In genomic region chr2:196409376-196409775, GRCh38 we compare ENCODE assay signal across 20 cellular contexts.
A peak's percentile ranks its signal among the peaks of the same experiment; 100 is the strongest.
DNase-seq lines count a peak whose midpoint lies in the region; ATAC-seq, FAIRE-seq and TF ChIP-seq lines count a peak whose summit lies in the region.
"Had no signal": no experiment of that assay in that cellular context is flagged by ENCODE, and none has a peak within 500 bp of the region (broad histone marks: within the 10 kb centered on the region; RNA-seq: fewer than 3 reads in every experiment).

No MANE protein-coding gene starts in this region.

- no peak overlapping the region for H3K4me3 Mint-ChIP-seq in astrocyte (ENCODE audit: unreplicated experiment)
- no peak overlapping the region for H3K4me3 Mint-ChIP-seq in glutamatergic neuron (ENCODE audit: unreplicated experiment)
- H3K4me3 Mint-ChIP-seq: dendritic cell treated with granulocyte-macrophage colony-stimulating factor and Interleukin-4, amounts not matched to agents 40 ng/mL and 50 ng/mL, for 4 days; GM23338; type B pancreatic cell had no signal

- no peak overlapping the region for H3K27ac Mint-ChIP-seq in astrocyte (ENCODE audit: unreplicated experiment)
- no peak overlapping the region for H3K27ac Mint-ChIP-seq in glutamatergic neuron (ENCODE audit: unreplicated experiment)
- H3K27ac Mint-ChIP-seq: dendritic cell treated with granulocyte-macrophage colony-stimulating factor and Interleukin-4, amounts not matched to agents 40 ng/mL and 50 ng/mL, for 4 days; GM23338; type B pancreatic cell had no signal

- no peaks in the 10 kb centered on the region for H3K27me3 ChIP-seq in astrocyte (ENCODE audit: insufficient read depth, low read length)
- H3K27me3 ChIP-seq: body of pancreas, esophagus muscularis mucosa, sigmoid colon had no signal

- in situ Hi-C loops in GM13976 (cut with MboI; ENCODE audit: low sequenced_read_pairs, unreplicated experiment), result no loop called here

- H3K4me2 ChIP-seq in astrocyte (ENCODE audit: low read length), result no peak overlapping the region
- H3K4me2 ChIP-seq: GM23338, SK-N-SH had no signal

- H3K9ac ChIP-seq in astrocyte (ENCODE audit: low read length), result no peak overlapping the region
- H3K9ac ChIP-seq: SK-N-SH had no signal

- TF ChIP-seq CTCF in GM13976 (IDR thresholded peaks at IDR 0.05; ENCODE audit: borderline replicate concordance, control extremely low read depth, extremely low read depth, insufficient read depth, missing control alignments), result no peak
- TF ChIP-seq CTCF in astrocyte (IDR thresholded peaks at IDR 0.05; ENCODE audit: insufficient read depth, low read depth, low read length), result no peak
- TF ChIP-seq CTCF in glutamatergic neuron (IDR thresholded peaks at IDR 0.05; ENCODE audit: partially characterized antibody, unreplicated experiment), result no peak

- no peaks in the 10 kb centered on the region for H3K27me3 Mint-ChIP-seq in astrocyte (ENCODE audit: low read depth, unreplicated experiment)
- H3K27me3 Mint-ChIP-seq in glutamatergic neuron (ENCODE audit: unreplicated experiment), result peaks cover 3% of the 10 kb centered on the region
- H3K27me3 Mint-ChIP-seq: type B pancreatic cell had no signal

- no peak overlapping the region for H2AFZ ChIP-seq in astrocyte (ENCODE audit: low read depth, low read length)
- H2AFZ ChIP-seq: GM23338 had no signal

- DNase-seq in GM13976 (ENCODE audit: low spot score) (peak; percentile 34), GM19239 (ENCODE audit: insufficient read length, low spot score) (no peak), astrocyte (ENCODE audit: low read depth) (peak; percentile 20), COLO668 (lab: John Stamatoyannopoulos, UW; ENCODE audit: unreplicated experiment) (no peak), glutamatergic neuron (no peak), DMS53 (lab: John Stamatoyannopoulos, UW) (no peak)
- no peak for DNase-seq in activated effector memory CD4-positive, alpha-beta T cell treated with anti-CD3 and anti-CD28 coated beads, Interleukin-2, amount 50 U/mL, for 16 hours
- DNase-seq: body of pancreas; kidney glomerular epithelial cell; mucosa of descending colon; NCI-H146; NCI-H446; sigmoid colon; SK-N-SH; stimulated activated CD4-positive, alpha-beta T cell treated with anti-CD3 and anti-CD28 coated beads, Interleukin-4, amount 100 ng/mL, for 4 hours had no signal

- peak; percentile 49 for ATAC-seq in HG02885 (IDR thresholded peaks at IDR 0.05; ENCODE audit: poor library complexity, unreplicated experiment)
- ATAC-seq: body of pancreas, GM23338, mucosa of descending colon had no signal

- peaks cover 10% of the 10 kb centered on the region for H3K4me1 ChIP-seq in astrocyte (ENCODE audit: insufficient read depth, low read length)
- H3K4me1 ChIP-seq: body of pancreas, sigmoid colon had no signal

- H3K9me3 Mint-ChIP-seq in astrocyte (ENCODE audit: unreplicated experiment), result no peaks in the 10 kb centered on the region
- peaks cover 11% of the 10 kb centered on the region for H3K9me3 Mint-ChIP-seq in glutamatergic neuron (ENCODE audit: unreplicated experiment)
- H3K9me3 Mint-ChIP-seq: dendritic cell treated with granulocyte-macrophage colony-stimulating factor and Interleukin-4, amounts not matched to agents 40 ng/mL and 50 ng/mL, for 4 days; GM23338; type B pancreatic cell had no signal

- H3K36me3 ChIP-seq in astrocyte (ENCODE audit: insufficient read depth, low read length), result no peaks in the 10 kb centered on the region
- H3K36me3 ChIP-seq: esophagus muscularis mucosa, sigmoid colon had no signal

- no peaks in the 10 kb centered on the region for H3K79me2 ChIP-seq in astrocyte (ENCODE audit: insufficient read depth, low read length)

- no peaks in the 10 kb centered on the region for H4K20me1 ChIP-seq in astrocyte (ENCODE audit: insufficient read depth, low read length)

- no peaks in the 10 kb centered on the region for H3K9me3 ChIP-seq in astrocyte (ENCODE audit: insufficient read depth, low read depth, low read length)
- H3K9me3 ChIP-seq: body of pancreas, esophagus muscularis mucosa, mucosa of descending colon, sigmoid colon, SK-N-SH had no signal

- H3K4me1 Mint-ChIP-seq in astrocyte (ENCODE audit: low read depth, unreplicated experiment), result peaks cover 15% of the 10 kb centered on the region
- peaks cover 8% of the 10 kb centered on the region for H3K4me1 Mint-ChIP-seq in glutamatergic neuron (ENCODE audit: low read depth, unreplicated experiment)
- H3K4me1 Mint-ChIP-seq: GM23338 had no signal

- H3K4me3 ChIP-seq in astrocyte (ENCODE audit: insufficient read depth, low read depth, low read length), result no peak overlapping the region
- H3K4me3 ChIP-seq: body of pancreas, esophagus muscularis mucosa, GM23338, mucosa of descending colon, sigmoid colon had no signal

- no peaks in the 10 kb centered on the region for H3K36me3 Mint-ChIP-seq in astrocyte (ENCODE audit: low read depth, unreplicated experiment)
- H3K36me3 Mint-ChIP-seq in glutamatergic neuron (ENCODE audit: unreplicated experiment), result no peaks in the 10 kb centered on the region

- FAIRE-seq in GM19239 (lab: Jason Lieb, UNC), result peak; percentile 80
- FAIRE-seq in astrocyte (lab: Jason Lieb, UNC), result no peak

- no peak overlapping the region for H3K27ac ChIP-seq in astrocyte (ENCODE audit: low read depth, low read length)
- H3K27ac ChIP-seq: body of pancreas, esophagus muscularis mucosa, sigmoid colon had no signal

Comparison
In these comparisons a context has a peak if more than half of its experiments do, and no peak if none do; other contexts are left out.
1. DNase-seq: peak in GM13976 (single experiment) and astrocyte (single experiment); none in GM19239 (single experiment), COLO668 (single experiment), glutamatergic neuron (single experiment), activated effector memory CD4-positive, alpha-beta T cell treated with anti-CD3 and anti-CD28 coated beads, Interleukin-2, amount 50 U/mL, for 16 hours (single experiment) and DMS53 (single experiment).